ENCODE assay signal across 26 cellular contexts in genomic region chr11:108204918-108205499, GRCh38. TPM values are rescaled to one million over a fixed set of nuclear protein-coding genes. Genes with fewer than 3 reads are reported as not detected.
DNase-seq lines count a peak whose midpoint lies in the region; ATAC-seq, FAIRE-seq and TF ChIP-seq lines count a peak whose summit lies in the region.
"Had no signal": no experiment of that assay in that cellular context is flagged by ENCODE, and none has a peak within 500 bp of the region (broad histone marks: within the 10 kb centered on the region; RNA-seq: fewer than 3 reads in every experiment).

No MANE protein-coding gene starts in this region.

- H3K9me1 ChIP-seq in K562 (ENCODE audit: control insufficient read depth, insufficient read depth, low read length) = peaks cover 3% of the 10 kb centered on the region

- H3K27me3 Mint-ChIP-seq in activated T-cell treated with anti-CD3 and anti-CD28 coated beads, Interleukin-2, amount 50 U/mL, for 4 hours (ENCODE audit: low read depth) = no peaks in the 10 kb centered on the region
- no peaks in the 10 kb centered on the region for H3K27me3 Mint-ChIP-seq in stimulated activated naive CD8-positive, alpha-beta T cell treated with anti-CD3 and anti-CD28 coated beads, Interleukin-15, Interleukin-2, amounts not matched to agents 100 ng/mL and 50 ng/mL, for 24 hours
- H3K27me3 Mint-ChIP-seq in stimulated activated naive CD8-positive, alpha-beta T cell treated with anti-CD3 and anti-CD28 coated beads, Interleukin-15, amount 100 ng/mL, for 72 hours = no peaks in the 10 kb centered on the region
- H3K27me3 Mint-ChIP-seq: B cell; CD8-positive, alpha-beta memory T cell had no signal

- no peak for TF ChIP-seq CTCF in K562 (IDR thresholded peaks at IDR 0.05 in 2 of 3, conservative IDR thresholded peaks at IDR 0.05 in 1 of 3; ENCODE audit: insufficient read depth in 2 of 3, low read depth in 1 of 3, low read length in 3 of 3)

- H3K27ac Mint-ChIP-seq in stimulated activated naive CD8-positive, alpha-beta T cell treated with anti-CD3 and anti-CD28 coated beads, Interleukin-15, Interleukin-2, amounts not matched to agents 100 ng/mL and 50 ng/mL, for 24 hours = peak overlapping the region; percentile 56
- no peak overlapping the region for H3K27ac Mint-ChIP-seq in stimulated activated naive CD8-positive, alpha-beta T cell treated with anti-CD3 and anti-CD28 coated beads, Interleukin-15, amount 100 ng/mL, for 72 hours
- H3K27ac Mint-ChIP-seq: B cell had no signal

- H3K27me3 ChIP-seq in K562 (ENCODE audit: control insufficient read depth in 2 of 2, insufficient read depth in 2 of 2, low read length in 2 of 2) = no peaks in the 10 kb centered on the region
- H3K27me3 ChIP-seq: SJCRH30 had no signal

- no peak for DNase-seq in activated T-cell treated with anti-CD3 and anti-CD28 coated beads, Interleukin-2, amount 50 U/mL, for 4 hours
- DNase-seq in activated T-cell treated with anti-CD3 and anti-CD28 coated beads, Interleukin-2, amount 50 U/mL, for 1 hour = no peak
- DNase-seq in stimulated activated naive CD8-positive, alpha-beta T cell treated with anti-CD3 and anti-CD28 coated beads, Interleukin-15, amount 100 ng/mL, for 72 hours = no peak
- DNase-seq in K562 (ENCODE audit: extremely low read depth in 1 of 4, low spot score in 3 of 4) = no peak
- no peak for DNase-seq in GF-D8 (lab: John Stamatoyannopoulos, UW)
- DNase-seq: CD8-positive, alpha-beta memory T cell; DMS 273 treated with DMSO at 0.1 percent for 48 hours; DMS79; EL; GDM1; Karpas-422; NCI-H1092; NCI-H1417 treated with DMSO at 0.1 percent for 48 hours; NCI-H1694 treated with DMSO at 0.1 percent for 48 hours; NCI-H2081; NCI-H2227 treated with DMSO at 0.1 percent for 48 hours; NCI-H526 treated with DMSO at 0.1 percent for 48 hours; PC-9; SJCRH30 had no signal

- 72% methylated on average over 4 of the region's 4 CpGs for WGBS in K562 (ENCODE audit: insufficient coverage, low coverage, missing lambda C conversion rate)

- no TSS peak for BruUV-seq in K562 (replicated peaks; lab: Mats Ljungman, UMichigan)

- H2AFZ ChIP-seq in K562 (ENCODE audit: low read depth, low read length) = no peak overlapping the region
- H2AFZ ChIP-seq: PC-9 had no signal

- CTCF ChIA-PET in K562 (lab: Yijun Ruan, JAX; ENCODE audit: low intra/inter-chr PET ratio) = no interaction called here

- no peak for TF ChIP-seq RAD21 in K562 (CRISPR knock-in tag; conservative IDR thresholded peaks at IDR 0.05 in 1 of 2, IDR thresholded peaks at IDR 0.05 in 1 of 2)

- no peak overlapping the region for H3K4me3 Mint-ChIP-seq in activated T-cell treated with anti-CD3 and anti-CD28 coated beads, Interleukin-2, amount 50 U/mL, for 4 hours
- no peak overlapping the region for H3K4me3 Mint-ChIP-seq in stimulated activated naive CD8-positive, alpha-beta T cell treated with anti-CD3 and anti-CD28 coated beads, Interleukin-15, Interleukin-2, amounts not matched to agents 100 ng/mL and 50 ng/mL, for 24 hours
- no peak overlapping the region for H3K4me3 Mint-ChIP-seq in stimulated activated naive CD8-positive, alpha-beta T cell treated with anti-CD3 and anti-CD28 coated beads, Interleukin-15, amount 100 ng/mL, for 72 hours
- H3K4me3 Mint-ChIP-seq: B cell; CD14-positive monocyte; CD8-positive, alpha-beta memory T cell had no signal

- H3K79me2 ChIP-seq in K562 (ENCODE audit: control insufficient read depth, insufficient read depth, low read length) = peaks cover 94% of the 10 kb centered on the region

- H3K9me3 Mint-ChIP-seq in activated T-cell treated with anti-CD3 and anti-CD28 coated beads, Interleukin-2, amount 50 U/mL, for 4 hours = peaks cover 8% of the 10 kb centered on the region
- H3K9me3 Mint-ChIP-seq in stimulated activated naive CD8-positive, alpha-beta T cell treated with anti-CD3 and anti-CD28 coated beads, Interleukin-15, Interleukin-2, amounts not matched to agents 100 ng/mL and 50 ng/mL, for 24 hours = peaks cover 17% of the 10 kb centered on the region
- H3K9me3 Mint-ChIP-seq in stimulated activated naive CD8-positive, alpha-beta T cell treated with anti-CD3 and anti-CD28 coated beads, Interleukin-15, amount 100 ng/mL, for 72 hours = peaks cover 11 to 19% of the 10 kb centered on the region in 2 donors

- peak; percentile 36 to 42 for ATAC-seq in activated T-cell treated with anti-CD3 and anti-CD28 coated beads, Interleukin-2, amount 50 U/mL, for 4 hours
- ATAC-seq in stimulated activated naive CD8-positive, alpha-beta T cell treated with anti-CD3 and anti-CD28 coated beads, Interleukin-15, amount 100 ng/mL, for 72 hours = no peak
- ATAC-seq in K562 = no peak
- no peak for ATAC-seq in GM21723 (IDR thresholded peaks at IDR 0.05; ENCODE audit: unreplicated experiment)
- ATAC-seq: Right ventricle myocardium inferior had no signal

- in situ Hi-C loops in K562 (cut with MboI) = no loop called here

- H3K4me1 ChIP-seq in K562 (replicated peaks in 1 of 2; ENCODE audit: control insufficient read depth in 2 of 2, insufficient read depth in 2 of 2, low read length in 2 of 2) = peaks cover 5 to 22% of the 10 kb centered on the region in 2 experiments; a peak in 4 of 5 replicates
- H3K4me1 ChIP-seq: SJCRH30 had no signal

- TF ChIP-seq POLR2A in K562 (conservative IDR thresholded peaks at IDR 0.05) = no peak

- H3K9ac ChIP-seq in K562 (ENCODE audit: insufficient read depth in 1 of 2, low read depth in 2 of 2, low read length in 2 of 2) = no peak overlapping the region

- no peak overlapping the region for H3K27ac ChIP-seq in K562 (ENCODE audit: extremely low read depth, low read depth, low read length)
- H3K27ac ChIP-seq: PC-9, SJCRH30 had no signal

- TF ChIP-seq EP300 in K562 (IDR thresholded peaks at IDR 0.05; ENCODE audit: low read length) = no peak

- intact Hi-C loops in K562 (cut with micrococcal nuclease) = no loop called here

- H4K20me1 ChIP-seq in K562 (replicated peaks; ENCODE audit: control insufficient read depth, insufficient read depth, low read length) = no peaks in the 10 kb centered on the region; the same call in 1 of the 2 replicates

- H3K4me2 ChIP-seq in K562 (ENCODE audit: insufficient read depth, low read length) = no peak overlapping the region
- H3K4me2 ChIP-seq: PC-9 had no signal

- H3K36me3 Mint-ChIP-seq in activated T-cell treated with anti-CD3 and anti-CD28 coated beads, Interleukin-2, amount 50 U/mL, for 4 hours (ENCODE audit: insufficient read depth) = peaks cover 52% of the 10 kb centered on the region
- peaks cover 85% of the 10 kb centered on the region for H3K36me3 Mint-ChIP-seq in stimulated activated naive CD8-positive, alpha-beta T cell treated with anti-CD3 and anti-CD28 coated beads, Interleukin-15, Interleukin-2, amounts not matched to agents 100 ng/mL and 50 ng/mL, for 24 hours (ENCODE audit: low read depth)

- peaks cover 58% of the 10 kb centered on the region for H3K4me1 Mint-ChIP-seq in activated T-cell treated with anti-CD3 and anti-CD28 coated beads, Interleukin-2, amount 50 U/mL, for 4 hours (ENCODE audit: low read depth)
- peaks cover 59% of the 10 kb centered on the region for H3K4me1 Mint-ChIP-seq in stimulated activated naive CD8-positive, alpha-beta T cell treated with anti-CD3 and anti-CD28 coated beads, Interleukin-15, Interleukin-2, amounts not matched to agents 100 ng/mL and 50 ng/mL, for 24 hours (ENCODE audit: low read depth)
- peaks cover 73% of the 10 kb centered on the region for H3K4me1 Mint-ChIP-seq in stimulated activated naive CD8-positive, alpha-beta T cell treated with anti-CD3 and anti-CD28 coated beads, Interleukin-15, amount 100 ng/mL, for 72 hours

- POLR2A ChIA-PET in K562 (lab: Yijun Ruan, JAX) = interaction anchor here (0.6 to 0.7 kb wide), 2 partner anchors 42 to 83 kb away, joined by 3 read pairs; no protein-coding TSS in a partner anchor

- H3K4me3 ChIP-seq in K562 = no peak overlapping the region
- H3K4me3 ChIP-seq: PC-9, SJCRH30 had no signal

- peaks cover 78% of the 10 kb centered on the region for H3K36me3 ChIP-seq in K562 (ENCODE audit: control insufficient read depth, insufficient read depth, low read length)

- H3K9me3 ChIP-seq in K562 (replicated peaks; ENCODE audit: control insufficient read depth, insufficient read depth, low read depth, low read length) = peaks cover 29% of the 10 kb centered on the region

- FAIRE-seq in K562 (lab: Jason Lieb, UNC) = no peak
- FAIRE-seq: GM19239, H54 had no signal

RNA-seq across cellular contexts. Expression of gene NPAT, which starts 17.4 kb away (rescaled TPM):
- total RNA-seq in activated T-cell treated with anti-CD3 and anti-CD28 coated beads, Interleukin-2, amount 50 U/mL, for 4 hours = 10 to 100 TPM; 23.2 to 24.7 (median 24.4) TPM
- 23.8 and 90.2 TPM in 2 replicates for total RNA-seq in K562 (2011; cell fraction: chromatin; rRNA removed; ENCODE audit: low replicate concordance)
- 13.3 and 24.3 TPM in 2 replicates for total RNA-seq in K562 (2011; cell fraction: nucleolus; rRNA removed)
- total RNA-seq in K562 (2011; cell fraction: nucleoplasm; rRNA removed) = 29.5 and 35.3 TPM in 2 replicates
- 16.1 and 18.8 TPM in 2 replicates for total RNA-seq in K562 (2014; rRNA removed)
- 30.0 and 35.1 TPM in 2 replicates for total RNA-seq in K562 (2014; rRNA removed; fragmentation: Illumina TruSeq; extraction: Trizol)
- 27.4 and 27.7 TPM in 2 replicates for total RNA-seq in K562 (2015; rRNA removed; fragmentation: Illumina TruSeq; extraction: Trizol)
- 21.6 and 22.1 TPM in 2 replicates for total RNA-seq in K562 (2021)
- 21.1 and 24.4 TPM in 2 replicates for polyA plus RNA-seq in K562 (2011; rRNA removed)
- 5.4 and 8.4 TPM in 2 replicates for polyA plus RNA-seq in K562 (2011; cell fraction: cytosol; rRNA removed)
- polyA plus RNA-seq in K562 (2011; cell fraction: nucleus; rRNA removed) = 25.9 and 29.4 TPM in 2 replicates
- polyA plus RNA-seq in K562 (2012) = 8.5 and 11.3 TPM in 2 replicates
- polyA plus RNA-seq in K562 (2014; fragmentation: Illumina TruSeq; extraction: Trizol) = 19.2 and 22.8 TPM in 2 replicates
- polyA plus RNA-seq in K562 (2014; fragmentation: Nextera tagmentation; extraction: Ambion mirVana) = 10 to 100 TPM in 1 of 2 experiments, 1 to 10 TPM in 1; 8.8 to 11.1 TPM
- polyA plus RNA-seq in K562 (2014; rRNA removed) = 15.9 and 17.3 TPM in 2 replicates
- polyA minus RNA-seq in K562 (2011; rRNA and poly(A)+ RNA removed) = 56.2 and 59.9 TPM in 2 replicates
- 14.9 and 19.6 TPM in 2 replicates for polyA minus RNA-seq in K562 (2011; cell fraction: cytosol; rRNA and poly(A)+ RNA removed)
- polyA minus RNA-seq in K562 (2011; cell fraction: nucleus; rRNA and poly(A)+ RNA removed) = 22.9 and 42.9 TPM in 2 replicates

RNA-seq across cellular contexts. Expression of gene ATM, which starts 17.9 kb away (rescaled TPM):
- total RNA-seq in activated T-cell treated with anti-CD3 and anti-CD28 coated beads, Interleukin-2, amount 50 U/mL, for 4 hours = 10 to 100 TPM; 21.0 to 26.8 (median 23.5) TPM
- 94.8 and 383 TPM in 2 replicates for total RNA-seq in K562 (2011; cell fraction: chromatin; rRNA removed; ENCODE audit: low replicate concordance)
- total RNA-seq in K562 (2011; cell fraction: nucleolus; rRNA removed) = 55.4 and 62.4 TPM in 2 replicates
- total RNA-seq in K562 (2011; cell fraction: nucleoplasm; rRNA removed) = 146 and 241 TPM in 2 replicates
- total RNA-seq in K562 (2014; rRNA removed) = 22.6 and 34.8 TPM in 2 replicates
- total RNA-seq in K562 (2014; rRNA removed; fragmentation: Illumina TruSeq; extraction: Trizol) = 44.0 and 45.4 TPM in 2 replicates
- total RNA-seq in K562 (2015; rRNA removed; fragmentation: Illumina TruSeq; extraction: Trizol) = 41.4 and 43.0 TPM in 2 replicates
- total RNA-seq in K562 (2021) = 26.2 and 26.9 TPM in 2 replicates
- polyA plus RNA-seq in K562 (2011; rRNA removed) = 42.4 and 46.8 TPM in 2 replicates
- polyA plus RNA-seq in K562 (2011; cell fraction: cytosol; rRNA removed) = 6.2 and 19.0 TPM in 2 replicates
- 58.4 and 79.4 TPM in 2 replicates for polyA plus RNA-seq in K562 (2011; cell fraction: nucleus; rRNA removed)
- 11.2 and 15.4 TPM in 2 replicates for polyA plus RNA-seq in K562 (2012)
- polyA plus RNA-seq in K562 (2014; fragmentation: Illumina TruSeq; extraction: Trizol) = 16.8 and 23.0 TPM in 2 replicates
- polyA plus RNA-seq in K562 (2014; fragmentation: Nextera tagmentation; extraction: Ambion mirVana) = 1 to 10 TPM; 8.3 to 9.0 TPM
- 24.3 and 24.7 TPM in 2 replicates for polyA plus RNA-seq in K562 (2014; rRNA removed)
- polyA minus RNA-seq in K562 (2011; rRNA and poly(A)+ RNA removed) = 125 and 138 TPM in 2 replicates
- 19.8 and 31.4 TPM in 2 replicates for polyA minus RNA-seq in K562 (2011; cell fraction: cytosol; rRNA and poly(A)+ RNA removed)
- 130 and 239 TPM in 2 replicates for polyA minus RNA-seq in K562 (2011; cell fraction: nucleus; rRNA and poly(A)+ RNA removed)

Comparison
In these comparisons a context has a peak if more than half of its experiments do, and no peak if none do; other contexts are left out.
1. ATAC-seq: peak in activated T-cell treated with anti-CD3 and anti-CD28 coated beads, Interleukin-2, amount 50 U/mL, for 4 hours (2 of 2); none in stimulated activated naive CD8-positive, alpha-beta T cell treated with anti-CD3 and anti-CD28 coated beads, Interleukin-15, amount 100 ng/mL, for 72 hours (single experiment), K562 (single experiment) and GM21723 (single experiment).